Comparison of ENCODE assay signal across 8 cellular contexts in the genomic region with DNA sequence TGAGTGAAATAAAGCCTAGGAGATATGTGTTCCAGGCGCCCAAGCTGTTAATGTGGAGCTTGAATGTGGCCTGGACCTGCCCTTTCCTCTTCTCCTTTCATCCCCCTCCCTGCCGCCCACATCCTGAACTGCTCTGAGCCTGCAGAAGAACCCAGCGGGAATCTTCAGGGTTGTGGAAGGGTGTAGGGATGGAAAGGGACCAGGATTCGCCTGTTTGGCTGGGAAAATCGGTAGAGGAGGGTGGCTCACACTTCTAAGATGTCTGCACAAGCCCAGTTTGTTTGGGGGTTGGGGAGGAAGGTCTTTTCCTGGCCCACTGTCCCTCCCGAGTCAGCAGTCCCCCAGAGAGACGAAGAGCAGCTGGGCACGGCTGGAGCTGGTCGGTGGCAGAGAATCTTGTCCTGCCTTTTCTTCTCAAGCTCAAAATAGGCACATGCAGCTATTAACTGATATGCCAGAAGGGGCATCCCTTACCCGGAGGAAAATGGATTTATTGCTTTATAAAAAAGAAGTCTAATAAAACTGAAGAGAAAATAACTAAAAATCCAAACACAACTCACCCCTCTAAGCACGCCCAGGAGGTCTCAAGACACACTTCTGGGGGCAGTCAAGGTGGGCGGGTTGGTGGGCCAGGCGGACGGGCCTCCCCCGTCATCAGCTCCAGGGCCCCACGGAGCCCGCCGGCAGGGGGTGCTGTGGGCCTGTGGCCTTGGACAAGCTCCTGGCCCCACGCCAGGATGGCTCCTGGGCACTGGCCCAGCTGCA. TPM values are rescaled to one million over a fixed set of nuclear protein-coding genes. Genes with fewer than 3 reads are reported as not detected.
DNase-seq lines count a peak whose midpoint lies in the region; ATAC-seq and TF ChIP-seq lines count a peak whose summit lies in the region.

No MANE protein-coding gene starts in this region.

- TF ChIP-seq RAD21 in SK-N-SH (IDR thresholded peaks at IDR 0.05; ENCODE audit: low read length), result peak; percentile 78

- no peaks in the 10 kb centered on the region for H3K9me3 ChIP-seq in SK-N-SH
- H3K9me3 ChIP-seq in psoas muscle, result no peaks in the 10 kb centered on the region

- WGBS in SK-N-SH (ENCODE audit: low lambda C conversion rate), result 36% methylated on average over 15 of the region's 19 CpGs
- WGBS in psoas muscle, 3 donors, result 14 to 15% (median 14%) methylated on average over 18 to 19 of the region's 19 CpGs

- no peaks in the 10 kb centered on the region for H3K9me2 ChIP-seq in SK-N-SH

- CTCF ChIA-PET in SK-N-SH (lab: Yijun Ruan, JAX), result interaction anchor here (0.6 to 5.6 kb wide), 42 partner anchors 8 to 316 kb away, joined by 3 to 65 read pairs (median 4); a partner anchor contains a TSS

- H3K9ac ChIP-seq in SK-N-SH, result no peak overlapping the region

- intact Hi-C loops in Right ventricle myocardium superior (cut with DNase I) (loop anchor here (1.0 to 5.0 kb wide), 2 partner anchors 55 to 73 kb away; a partner anchor contains a TSS), psoas muscle (cut with DNase I) (loop anchor here (1.0 kb wide), 1 partner anchor 55 kb away; no protein-coding TSS in a partner anchor)

- H3K79me2 ChIP-seq in SK-N-SH (ENCODE audit: insufficient read depth), result no peaks in the 10 kb centered on the region

- TF ChIP-seq EP300 in SK-N-SH (IDR thresholded peaks at IDR 0.05; ENCODE audit: borderline replicate concordance in 1 of 2, low read depth in 1 of 2, low read length in 1 of 2), result no peak

- no peak overlapping the region for H3K27ac ChIP-seq in SK-N-SH (ENCODE audit: low read depth in 2 of 2, low read length in 1 of 2)
- peak overlapping the region; percentile 74 for H3K27ac ChIP-seq in psoas muscle

- H2AFZ ChIP-seq in SK-N-SH (ENCODE audit: low read depth), result 0 out of 2 replicates have a peak overlapping the region, but pooled peaks have one; percentile 9

- H3F3A ChIP-seq in SK-N-SH (replicated peaks; ENCODE audit: insufficient read depth), result peaks cover 12% of the 10 kb centered on the region

- H3K4me3 ChIP-seq in SK-N-SH (ENCODE audit: low read depth in 2 of 2, low read length in 1 of 2) (no peak overlapping the region; a peak in 1 of 4 replicates), psoas muscle (no peak overlapping the region)

- H3K27me3 ChIP-seq in SK-N-SH (ENCODE audit: insufficient read depth) (no peaks in the 10 kb centered on the region), psoas muscle (ENCODE audit: insufficient read depth in 3 of 3, low read length in 2 of 3) (no peaks in the 10 kb centered on the region)

- DNase-seq in DMS53 treated with DMSO at 0.1 percent for 48 hours (lab: John Stamatoyannopoulos, UW; ENCODE audit: unreplicated experiment) (peak; percentile 62), KBM-7 (peak; percentile 80), SK-N-SH (peak; percentile 98), Right ventricle myocardium superior (peak; percentile 94), psoas muscle (peak; percentile 90 to 93)
- DNase-seq in activated naive CD8-positive, alpha-beta T cell treated with anti-CD3 and anti-CD28 coated beads, Interleukin-2, amount 50 U/mL, for 16 hours (ENCODE audit: low read depth, low spot score), result peak; percentile 21

- H4K20me1 ChIP-seq in SK-N-SH (ENCODE audit: insufficient read depth), result no peaks in the 10 kb centered on the region

- H3K4me1 ChIP-seq in SK-N-SH (ENCODE audit: control insufficient read depth in 1 of 2, insufficient read depth in 2 of 2, low read depth in 1 of 2, low read length in 1 of 2) (peaks cover 9 to 10% of the 10 kb centered on the region in 2 experiments; a peak in 1 of 4 replicates), psoas muscle (peaks cover 41% of the 10 kb centered on the region)

- H3K36me3 ChIP-seq in SK-N-SH (replicated peaks in 1 of 2; ENCODE audit: control insufficient read depth in 1 of 2, insufficient read depth in 2 of 2, low read length in 1 of 2) (no peaks in the 10 kb centered on the region), psoas muscle (ENCODE audit: insufficient read depth in 1 of 2, low read depth in 1 of 2) (peaks cover 0 to 3% of the 10 kb centered on the region in 2 donors)

- in situ Hi-C loops in KBM-7 (cut with MboI; ENCODE audit: low pct_unique_long_range_greater_than_20kb, low sequenced_read_pairs), result loop anchor here (10.0 kb wide), 1 partner anchor 51 kb away; a partner anchor contains a TSS

- TF ChIP-seq CTCF in SK-N-SH (IDR thresholded peaks at IDR 0.05) (peak; percentile 94), psoas muscle (IDR thresholded peaks at IDR 0.05) (peak; percentile 98)

- H3K4me2 ChIP-seq in SK-N-SH, result no peak overlapping the region

- POLR2A ChIA-PET in SK-N-SH (lab: Yijun Ruan, JAX), result interaction anchor here (0.6 to 1.0 kb wide), 5 partner anchors 54 to 75 kb away, joined by 3 to 6 read pairs (median 3); a partner anchor contains a TSS

- ATAC-seq in Right ventricle myocardium superior (ENCODE audit: poor library complexity), result peak; percentile 72
- ATAC-seq in psoas muscle, result peak; percentile 55 to 77 (median 62)
- no peak for ATAC-seq in GM19467 (IDR thresholded peaks at IDR 0.05; ENCODE audit: unreplicated experiment)
- no peak for ATAC-seq in GM21390 (IDR thresholded peaks at IDR 0.05; ENCODE audit: unreplicated experiment)

TF ChIP-seq in SK-N-SH, 30 proteins besides CTCF, POLR2A, EP300 and RAD21:
- TF ChIP-seq MXI1 (IDR thresholded peaks at IDR 0.05; ENCODE audit: low read depth, low read length) (0 out of 2 replicates have a peak, but pooled peaks have one; percentile 30), GABPA (IDR thresholded peaks at IDR 0.05; ENCODE audit: low read depth) (no peak), MEF2A (IDR thresholded peaks at IDR 0.05; ENCODE audit: borderline replicate concordance, low read depth) (no peak), POLR2AphosphoS5 (IDR thresholded peaks at IDR 0.05; ENCODE audit: low read depth, low read length) (peak; percentile 48; the same call in 1 of the 2 replicates), SIN3A (IDR thresholded peaks at IDR 0.05; ENCODE audit: borderline replicate concordance, low read depth, low read length) (peak; percentile 42; the same call in 1 of the 2 replicates), SMC3 (IDR thresholded peaks at IDR 0.05; ENCODE audit: low read depth, low read length) (peak; percentile 84), NFIC (IDR thresholded peaks at IDR 0.05; ENCODE audit: borderline replicate concordance) (peak; percentile 99), EZH2phosphoT487 (IDR thresholded peaks at IDR 0.05; ENCODE audit: borderline replicate concordance, low read depth) (no peak)

RNA-seq across cellular contexts. Expression of a gene that starts 11.5 kb away (rescaled TPM):
- polyA plus RNA-seq in SK-N-SH (2012; rRNA removed) (49.1 and 50.4 TPM in 2 replicates), psoas muscle (10 to 100 TPM; 23.7 to 43.8 (median 40.0) TPM)
- 61.3 and 63.1 TPM in 2 replicates for polyA plus RNA-seq in SK-N-SH (2012; cell fraction: cytosol; rRNA removed)
- 43.3 and 69.1 TPM in 2 replicates for polyA plus RNA-seq in SK-N-SH (2012; cell fraction: nucleus; rRNA removed)
- total RNA-seq in Right ventricle myocardium superior (46.3 TPM), psoas muscle (10 to 100 TPM; 23.7 to 45.0 (median 43.5) TPM)

RNA-seq across cellular contexts. Expression of a gene that starts 54.5 kb away (rescaled TPM):
- 9.8 and 11.0 TPM in 2 replicates for polyA plus RNA-seq in SK-N-SH (2012; rRNA removed)
- 4.7 and 8.6 TPM in 2 replicates for polyA plus RNA-seq in SK-N-SH (2012; cell fraction: cytosol; rRNA removed)
- polyA plus RNA-seq in SK-N-SH (2012; cell fraction: nucleus; rRNA removed), result 11.1 and 14.5 TPM in 2 replicates
- 4.2 TPM for total RNA-seq in Right ventricle myocardium superior
- 10 to 100 TPM; 10.1 to 70.5 (median 30.0) TPM for total RNA-seq in psoas muscle
- polyA plus RNA-seq in psoas muscle, result 10 to 100 TPM in 2 of 3 donors, 1 to 10 TPM in 1; 9.5 to 21.7 (median 19.0) TPM

RNA-seq across cellular contexts. Expression of a gene that starts 57.7 kb away (rescaled TPM):
- polyA plus RNA-seq in SK-N-SH (2012; rRNA removed) (26.2 and 28.6 TPM in 2 replicates), psoas muscle (10 to 100 TPM; 25.6 to 45.4 (median 30.9) TPM)
- polyA plus RNA-seq in SK-N-SH (2012; cell fraction: cytosol; rRNA removed), result 15.2 and 21.1 TPM in 2 replicates
- polyA plus RNA-seq in SK-N-SH (2012; cell fraction: nucleus; rRNA removed), result 55.3 and 72.1 TPM in 2 replicates
- total RNA-seq in Right ventricle myocardium superior (32.9 TPM), psoas muscle (10 to 100 TPM; 35.7 to 41.8 (median 40.1) TPM)

Comparison
In these comparisons a context has a peak if more than half of its experiments do, and no peak if none do; other contexts are left out.
1. DNase-seq: peak in every context shown above with its lines; median percentile 98 in SK-N-SH; 94 in Right ventricle myocardium superior; 92 in psoas muscle; 80 in KBM-7; 62 in DMS53 treated with DMSO at 0.1 percent for 48 hours; 21 in activated naive CD8-positive, alpha-beta T cell treated with anti-CD3 and anti-CD28 coated beads, Interleukin-2, amount 50 U/mL, for 16 hours.
2. ATAC-seq: peak in Right ventricle myocardium superior (single experiment) and psoas muscle (4 of 4); none in GM19467 (single experiment) and GM21390 (single experiment).